25 cellular contexts compared by ENCODE assay signal in genomic region chr6:150253489-150253888, GRCh38.
DNase-seq lines count a peak whose midpoint lies in the region; ATAC-seq and TF ChIP-seq lines count a peak whose summit lies in the region.
"Had no signal": no experiment of that assay in that cellular context is flagged by ENCODE, and none has a peak within 500 bp of the region (broad histone marks: within the 10 kb centered on the region; RNA-seq: fewer than 3 reads in every experiment).

No MANE protein-coding gene starts in this region.

- POLR2A ChIA-PET in MCF 10A (lab: Yijun Ruan, JAX) = interaction anchor here (0.7 to 11.4 kb wide), 3 partner anchors 17 to 110 kb away, joined by 3 to 282 read pairs (median 246); partner anchors contain the start of gene PPP1R14C

- H3K36me3 ChIP-seq in breast epithelium (no peaks in the 10 kb centered on the region), mammary epithelial cell (ENCODE audit: insufficient read depth, low read length) (no peaks in the 10 kb centered on the region), psoas muscle (ENCODE audit: insufficient read depth in 1 of 2, low read depth in 1 of 2) (no peaks in the 10 kb centered on the region)
- H3K36me3 ChIP-seq: BE2C had no signal

- H3K9ac ChIP-seq in mammary epithelial cell (ENCODE audit: insufficient read depth, low read length) = no peak overlapping the region

- H3K4me1 ChIP-seq in breast epithelium (no peaks in the 10 kb centered on the region), mammary epithelial cell (ENCODE audit: insufficient read depth, low read length) (peaks cover 80% of the 10 kb centered on the region), psoas muscle (peaks cover 75% of the 10 kb centered on the region)
- H3K4me1 ChIP-seq: BE2C had no signal

- H3K4me3 Mint-ChIP-seq in MCF 10A (ENCODE audit: unreplicated experiment) = no peak overlapping the region
- no peak overlapping the region for H3K4me3 Mint-ChIP-seq in activated naive CD8-positive, alpha-beta T cell treated with anti-CD3 and anti-CD28 coated beads for 36 hours
- H3K4me3 Mint-ChIP-seq: CD14-positive monocyte; CD8-positive, alpha-beta memory T cell had no signal

- DNase-seq in MCF 10A (ENCODE audit: unreplicated experiment) (no peak), breast epithelium (ENCODE audit: low spot score in 2 of 2) (no peak), mammary epithelial cell (no peak), psoas muscle (no peak), NCI-H1436 treated with DMSO at 0.1 percent for 48 hours (lab: John Stamatoyannopoulos, UW) (no peak), kidney tubule cell (ENCODE audit: low spot score) (no peak)
- DNase-seq in activated naive CD8-positive, alpha-beta T cell treated with anti-CD3 and anti-CD28 coated beads for 36 hours = no peak
- no peak for DNase-seq in activated naive CD4-positive, alpha-beta T cell (lab: John Stamatoyannopoulos, UW)
- DNase-seq: BE2C; CD8-positive, alpha-beta memory T cell; DMS 273 treated with DMSO at 0.1 percent for 48 hours; GF-D8; Karpas-422; NCI-H1092 treated with DMSO at 0.1 percent for 48 hours; NCI-H1436; NCI-H1930; NCI-H2107; NCI-H446 treated with DMSO at 0.1 percent for 48 hours; NCI-H526; NCI-H82; NK-92 treated with Interleukin-12 subunit alpha and Interleukin-12 subunit beta, amount 100 ng/mL, for 24 hours; Right ventricle myocardium superior had no signal

- H2AFZ ChIP-seq in mammary epithelial cell (ENCODE audit: low read depth, low read length) = no peak overlapping the region

- peaks cover 25% of the 10 kb centered on the region for H3K36me3 Mint-ChIP-seq in MCF 10A (ENCODE audit: insufficient read depth, unreplicated experiment)
- H3K36me3 Mint-ChIP-seq in activated naive CD8-positive, alpha-beta T cell treated with anti-CD3 and anti-CD28 coated beads for 36 hours = no peaks in the 10 kb centered on the region
- H3K36me3 Mint-ChIP-seq: CD14-positive monocyte had no signal

- H3K27me3 ChIP-seq in breast epithelium (no peaks in the 10 kb centered on the region), mammary epithelial cell (ENCODE audit: insufficient read depth, low read length) (no peaks in the 10 kb centered on the region), psoas muscle (ENCODE audit: insufficient read depth in 3 of 3, low read length in 2 of 3) (no peaks in the 10 kb centered on the region)

- H3K4me3 ChIP-seq in breast epithelium (no peak overlapping the region), mammary epithelial cell (replicated peaks in 1 of 3; ENCODE audit: insufficient read depth in 1 of 3, low read depth in 2 of 3, low read length in 3 of 3) (no peak overlapping the region), psoas muscle (no peak overlapping the region)

- no peak overlapping the region for H3K4me2 ChIP-seq in mammary epithelial cell (ENCODE audit: insufficient read depth, low read depth, low read length)

- H3K27ac Mint-ChIP-seq in MCF 10A (ENCODE audit: low read depth, unreplicated experiment) = peak overlapping the region; percentile 91
- no peak overlapping the region for H3K27ac Mint-ChIP-seq in activated naive CD8-positive, alpha-beta T cell treated with anti-CD3 and anti-CD28 coated beads for 36 hours
- H3K27ac Mint-ChIP-seq: CD14-positive monocyte had no signal

- no TSS peak for BruUV-seq in MCF 10A (replicated peaks; lab: Mats Ljungman, UMichigan)
- BruUV-seq in mammary epithelial cell (replicated peaks; lab: Mats Ljungman, UMichigan) = no TSS peak

- no peak for TF ChIP-seq POLR2A in breast epithelium (IDR thresholded peaks at IDR 0.05)

- peaks cover 59% of the 10 kb centered on the region for H3K4me1 Mint-ChIP-seq in MCF 10A (ENCODE audit: insufficient read depth, unreplicated experiment)
- H3K4me1 Mint-ChIP-seq in activated naive CD8-positive, alpha-beta T cell treated with anti-CD3 and anti-CD28 coated beads for 36 hours = peaks cover 17% of the 10 kb centered on the region

- ATAC-seq in psoas muscle = no peak
- ATAC-seq: PC-3 had no signal

- peaks cover 15% of the 10 kb centered on the region for H3K79me2 ChIP-seq in mammary epithelial cell (ENCODE audit: insufficient read depth, low read length)

- intact Hi-C loops in MCF 10A (cut with micrococcal nuclease) = no loop called here
- intact Hi-C loops in breast epithelium (cut with DNase I; ENCODE audit: low total_unique reads) = loop anchor here (5.0 kb wide), 1 partner anchor 831 kb away; no protein-coding TSS in a partner anchor
- intact Hi-C loops in mammary epithelial cell (cut with micrococcal nuclease) = no loop called here
- intact Hi-C loops in psoas muscle (cut with DNase I) = loop anchor here (5.0 kb wide), 2 partner anchors 51 to 74 kb away; no protein-coding TSS in a partner anchor

- no peak overlapping the region for H3K27ac ChIP-seq in breast epithelium
- H3K27ac ChIP-seq in mammary epithelial cell (ENCODE audit: insufficient read depth, low read depth, low read length) = peak overlapping the region; percentile 99
- peak overlapping the region; percentile 85 for H3K27ac ChIP-seq in psoas muscle
- H3K27ac ChIP-seq: 22Rv1 had no signal

- TF ChIP-seq CTCF in MCF 10A (IDR thresholded peaks at IDR 0.05; ENCODE audit: unreplicated experiment) = no peak
- TF ChIP-seq CTCF in breast epithelium (IDR thresholded peaks at IDR 0.05) = no peak
- TF ChIP-seq CTCF in mammary epithelial cell (conservative IDR thresholded peaks at IDR 0.05 in 1 of 2, IDR thresholded peaks at IDR 0.05 in 1 of 2; ENCODE audit: extremely low read depth in 1 of 2, insufficient read depth in 1 of 2, low read depth in 1 of 2, low read length in 2 of 2) = no peak
- no peak for TF ChIP-seq CTCF in psoas muscle (IDR thresholded peaks at IDR 0.05)

- in situ Hi-C loops in mammary epithelial cell (cut with MboI; ENCODE audit: low sequenced_read_pairs in 2 of 2) = no loop called here

- no peaks in the 10 kb centered on the region for H4K20me1 ChIP-seq in mammary epithelial cell (ENCODE audit: insufficient read depth, low read length)

- H3K9me3 ChIP-seq in breast epithelium (no peaks in the 10 kb centered on the region), mammary epithelial cell (replicated peaks; ENCODE audit: insufficient read depth, low read length) (no peaks in the 10 kb centered on the region), psoas muscle (no peaks in the 10 kb centered on the region)
- H3K9me3 ChIP-seq: BE2C had no signal

- H3K9me3 Mint-ChIP-seq in MCF 10A (ENCODE audit: unreplicated experiment) = no peaks in the 10 kb centered on the region
- H3K9me3 Mint-ChIP-seq in activated naive CD8-positive, alpha-beta T cell treated with anti-CD3 and anti-CD28 coated beads for 36 hours = peaks cover 2% of the 10 kb centered on the region

- CTCF ChIA-PET in MCF 10A (lab: Yijun Ruan, JAX) = no interaction called here
- CTCF ChIA-PET in mammary epithelial cell (lab: Charles Lee; ENCODE audit: low non-redundant PET) = no interaction called here

- dilution Hi-C loops in mammary epithelial cell (cut with HindIII; ENCODE audit: low sequenced_read_pairs) = no loop called here

- no peaks in the 10 kb centered on the region for H3K27me3 Mint-ChIP-seq in MCF 10A (ENCODE audit: insufficient read depth, unreplicated experiment)
- H3K27me3 Mint-ChIP-seq in activated naive CD8-positive, alpha-beta T cell treated with anti-CD3 and anti-CD28 coated beads for 36 hours = peaks cover 19% of the 10 kb centered on the region

- 33% methylated on average over 3 of the region's 3 CpGs for WGBS in mammary epithelial cell (ENCODE audit: low coverage, missing lambda C conversion rate)
- WGBS in psoas muscle, 3 donors = 50 to 68% (median 65%) methylated on average over 3 of the region's 3 CpGs

Comparison
In these comparisons a context has a peak if more than half of its experiments do, and no peak if none do; other contexts are left out.
1. H3K27ac ChIP-seq: peak in mammary epithelial cell (single experiment) and psoas muscle (single experiment); none in breast epithelium (0 of 2).
2. intact Hi-C loops: an anchor here in breast epithelium (5.0 kb wide) and psoas muscle (5.0 kb wide); none called in MCF 10A and mammary epithelial cell.